31 cellular contexts compared by ENCODE assay signal in genomic region chr17:15388356-15389046, GRCh38. TPM values are rescaled to one million over a fixed set of nuclear protein-coding genes. Genes with fewer than 3 reads are reported as not detected.
"Had no signal": no experiment of that assay in that cellular context is flagged by ENCODE, and none has a peak within 500 bp of the region (broad histone marks: within the 10 kb centered on the region; RNA-seq: fewer than 3 reads in every experiment).

No MANE protein-coding gene starts in this region.

- H3K4me3 Mint-ChIP-seq: activated CD4-positive, alpha-beta memory T cell treated with anti-CD3 and anti-CD28 coated beads, Interleukin-2, amount 10 ng/mL, durations not matched to agents 7 days and 5 days; activated CD8-positive, alpha-beta memory T cell treated with anti-CD3 and anti-CD28 coated beads, Interleukin-2, amount 10 ng/mL, durations not matched to agents 7 days and 5 days; activated naive CD4-positive, alpha-beta T cell treated with anti-CD3 and anti-CD28 coated beads, Interleukin-2, amount 10 ng/mL, durations not matched to agents 7 days and 5 days; activated naive CD8-positive, alpha-beta T cell; activated naive CD8-positive, alpha-beta T cell treated with anti-CD3 and anti-CD28 coated beads, Interleukin-2, amount 50 U/mL, for 24 hours had no signal

- H3K36me3 ChIP-seq: brain microvascular endothelial cell, WERI-Rb-1 had no signal

- H3K27me3 Mint-ChIP-seq: activated naive CD4-positive, alpha-beta T cell treated with anti-CD3 and anti-CD28 coated beads, Interleukin-2, amount 10 ng/mL, durations not matched to agents 7 days and 5 days had no signal

- DNase-seq: activated CD4-positive, alpha-beta memory T cell treated with anti-CD3 and anti-CD28 coated beads, Interleukin-2, amount 10 ng/mL, durations not matched to agents 7 days and 5 days; activated CD4-positive, alpha-beta T cell treated with anti-CD3 and anti-CD28 coated beads for 1 hour; activated CD4-positive, alpha-beta T cell treated with anti-CD3 and anti-CD28 coated beads for 48 hours; activated CD4-positive, CD25-positive, alpha-beta regulatory T cell; activated CD8-positive, alpha-beta memory T cell treated with anti-CD3 and anti-CD28 coated beads for 24 hours; activated CD8-positive, alpha-beta memory T cell treated with anti-CD3 and anti-CD28 coated beads, Interleukin-2, amount 10 ng/mL, durations not matched to agents 7 days and 5 days; activated CD8-positive, alpha-beta memory T cell treated with anti-CD3 and anti-CD28 coated beads, Interleukin-2, amount 50 U/mL, for 48 hours; activated effector memory CD4-positive, alpha-beta T cell treated with Interleukin-2 at 50 U/mL for 16 hours; activated naive CD4-positive, alpha-beta T cell treated with anti-CD3 and anti-CD28 coated beads, Interleukin-2, amount 10 ng/mL, durations not matched to agents 7 days and 5 days; activated naive CD8-positive, alpha-beta T cell treated with anti-CD3 and anti-CD28 coated beads, Interleukin-2, amount 50 U/mL, for 24 hours; activated T-cell treated with anti-CD3 and anti-CD28 coated beads, Interleukin-2, amount 50 U/mL, for 48 hours; amniotic stem cell; aorta; brain microvascular endothelial cell; NCI-H1092; NCI-H1436 treated with DMSO at 0.1 percent for 48 hours; NCI-H1694 treated with DMSO at 0.1 percent for 48 hours; NCI-H2029; NCI-H345; NCI-H524 treated with DMSO at 0.1 percent for 48 hours; SIG-M5; SW 1271; T-helper 1 cell; T-helper 2 cell; T-helper 9 cell; WERI-Rb-1 had no signal

- H3K36me3 Mint-ChIP-seq: activated CD8-positive, alpha-beta memory T cell treated with anti-CD3 and anti-CD28 coated beads, Interleukin-2, amount 10 ng/mL, durations not matched to agents 7 days and 5 days; activated naive CD4-positive, alpha-beta T cell treated with anti-CD3 and anti-CD28 coated beads, Interleukin-2, amount 10 ng/mL, durations not matched to agents 7 days and 5 days; activated naive CD8-positive, alpha-beta T cell had no signal

- H3K27ac Mint-ChIP-seq: activated CD4-positive, alpha-beta memory T cell treated with anti-CD3 and anti-CD28 coated beads, Interleukin-2, amount 10 ng/mL, durations not matched to agents 7 days and 5 days; activated CD8-positive, alpha-beta memory T cell treated with anti-CD3 and anti-CD28 coated beads, Interleukin-2, amount 10 ng/mL, durations not matched to agents 7 days and 5 days; activated naive CD4-positive, alpha-beta T cell treated with anti-CD3 and anti-CD28 coated beads, Interleukin-2, amount 10 ng/mL, durations not matched to agents 7 days and 5 days; activated naive CD8-positive, alpha-beta T cell; activated naive CD8-positive, alpha-beta T cell treated with anti-CD3 and anti-CD28 coated beads, Interleukin-2, amount 50 U/mL, for 24 hours had no signal

- H3K27ac ChIP-seq: brain microvascular endothelial cell, WERI-Rb-1 had no signal

- H3K4me1 Mint-ChIP-seq: activated CD4-positive, alpha-beta memory T cell treated with anti-CD3 and anti-CD28 coated beads, Interleukin-2, amount 10 ng/mL, durations not matched to agents 7 days and 5 days; activated CD8-positive, alpha-beta memory T cell treated with anti-CD3 and anti-CD28 coated beads, Interleukin-2, amount 10 ng/mL, durations not matched to agents 7 days and 5 days; activated naive CD4-positive, alpha-beta T cell treated with anti-CD3 and anti-CD28 coated beads, Interleukin-2, amount 10 ng/mL, durations not matched to agents 7 days and 5 days; activated naive CD8-positive, alpha-beta T cell treated with anti-CD3 and anti-CD28 coated beads, Interleukin-2, amount 50 U/mL, for 24 hours had no signal

- H3K27me3 ChIP-seq: brain microvascular endothelial cell had no signal

- ATAC-seq: activated CD8-positive, alpha-beta memory T cell treated with anti-CD3 and anti-CD28 coated beads, Interleukin-2, amount 10 ng/mL, durations not matched to agents 7 days and 5 days; activated naive CD8-positive, alpha-beta T cell treated with anti-CD3 and anti-CD28 coated beads, Interleukin-2, amount 50 U/mL, for 24 hours; Panc1 had no signal

- H3K9me3 Mint-ChIP-seq: activated CD4-positive, alpha-beta memory T cell treated with anti-CD3 and anti-CD28 coated beads, Interleukin-2, amount 10 ng/mL, durations not matched to agents 7 days and 5 days; activated naive CD4-positive, alpha-beta T cell treated with anti-CD3 and anti-CD28 coated beads, Interleukin-2, amount 10 ng/mL, durations not matched to agents 7 days and 5 days had no signal

RNA-seq across cellular contexts. Expression of gene TEKT3, which starts 47.1 kb away (rescaled TPM):
- total RNA-seq: activated CD8-positive, alpha-beta memory T cell treated with anti-CD3 and anti-CD28 coated beads, Interleukin-2, amount 10 ng/mL, durations not matched to agents 7 days and 5 days; MCF 10A; NCI-H460; RPMI7951 had no signal
